ENCODE assay signal across 8 cellular contexts in the genomic region with DNA sequence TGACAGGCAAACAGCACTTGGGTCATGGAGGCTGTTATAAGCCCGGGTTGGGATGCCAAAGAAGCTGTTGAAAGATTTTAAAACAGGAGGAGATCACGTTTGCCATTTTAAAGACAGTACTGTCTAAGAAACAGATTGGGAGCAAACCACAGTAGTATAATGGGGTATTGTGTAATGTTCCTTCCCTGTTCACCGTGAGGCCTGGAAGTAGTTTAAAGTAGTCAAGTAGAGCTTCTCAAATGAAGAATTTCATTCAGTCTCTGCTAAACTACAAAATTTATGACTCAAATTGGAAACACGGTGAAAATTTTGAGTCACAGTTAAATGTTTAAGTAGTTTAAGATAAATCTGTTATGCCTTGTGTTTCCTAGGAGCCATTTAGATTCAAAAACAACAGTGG. TPM values are rescaled to one million over a fixed set of nuclear protein-coding genes. Genes with fewer than 3 reads are reported as not detected.
DNase-seq lines count a peak whose midpoint lies in the region; TF ChIP-seq lines count a peak whose summit lies in the region.

No MANE protein-coding gene starts in this region.

- intact Hi-C loops in breast epithelium (cut with DNase I; ENCODE audit: low total_unique reads): no loop called here

- peak; percentile 60 for DNase-seq in AG08395 (ENCODE audit: low spot score)
- DNase-seq in M059J (ENCODE audit: low read depth): peak; percentile 76
- DNase-seq in breast epithelium (ENCODE audit: low spot score in 2 of 2): no peak
- DNase-seq in myocyte (ENCODE audit: low read depth): peak; percentile 34
- no peak for DNase-seq in RKO (ENCODE audit: low spot score)
- DNase-seq in NK-92 treated with Interleukin-12 subunit alpha and Interleukin-12 subunit beta, amount 100 ng/mL, for 24 hours (lab: John Stamatoyannopoulos, UW): no peak
- no peak for DNase-seq in stimulated activated CD4-positive, alpha-beta T cell treated with anti-CD3 and anti-CD28 coated beads, Interleukin-15, amount 100 ng/mL, for 24 hours
- no peak for DNase-seq in NCI-H1417 (lab: John Stamatoyannopoulos, UW)

- no peaks in the 10 kb centered on the region for H3K36me3 ChIP-seq in breast epithelium

- no peaks in the 10 kb centered on the region for H3K9me3 ChIP-seq in breast epithelium

- no peaks in the 10 kb centered on the region for H3K27me3 ChIP-seq in breast epithelium

- H3K4me3 ChIP-seq in breast epithelium: no peak overlapping the region

- H3K4me1 ChIP-seq in breast epithelium: peaks cover 0 to 7% of the 10 kb centered on the region in 2 donors

- TF ChIP-seq POLR2A in breast epithelium (IDR thresholded peaks at IDR 0.05): no peak

- H3K27ac ChIP-seq in breast epithelium: peak overlapping the region; percentile 68 to 82

- no peak for TF ChIP-seq CTCF in breast epithelium (IDR thresholded peaks at IDR 0.05)

RNA-seq across cellular contexts. Expression of gene ATP2A2, which starts 35.8 kb away (rescaled TPM):
- total RNA-seq in M059J (2014; rRNA removed; shearing (Covaris generic)): 86.9 and 140 TPM in 2 replicates
- total RNA-seq in breast epithelium (100 to 1,000 TPM in 2 of 3 donors, 10 to 100 TPM in 1; 95.1 to 109 (median 102) TPM), myocyte (438 and 959 TPM in 2 replicates)
- polyA plus RNA-seq in myocyte (2012): 245 TPM

Comparison
In these comparisons a context has a peak if more than half of its experiments do, and no peak if none do; other contexts are left out.
1. DNase-seq: peak in AG08395 (single experiment), M059J (single experiment) and myocyte (single experiment); none in breast epithelium (0 of 2), RKO (single experiment), NK-92 treated with Interleukin-12 subunit alpha and Interleukin-12 subunit beta, amount 100 ng/mL, for 24 hours (single experiment), stimulated activated CD4-positive, alpha-beta T cell treated with anti-CD3 and anti-CD28 coated beads, Interleukin-15, amount 100 ng/mL, for 24 hours (single experiment) and NCI-H1417 (0 of 3).